10 cellular contexts compared by ENCODE assay signal in the genomic region with DNA sequence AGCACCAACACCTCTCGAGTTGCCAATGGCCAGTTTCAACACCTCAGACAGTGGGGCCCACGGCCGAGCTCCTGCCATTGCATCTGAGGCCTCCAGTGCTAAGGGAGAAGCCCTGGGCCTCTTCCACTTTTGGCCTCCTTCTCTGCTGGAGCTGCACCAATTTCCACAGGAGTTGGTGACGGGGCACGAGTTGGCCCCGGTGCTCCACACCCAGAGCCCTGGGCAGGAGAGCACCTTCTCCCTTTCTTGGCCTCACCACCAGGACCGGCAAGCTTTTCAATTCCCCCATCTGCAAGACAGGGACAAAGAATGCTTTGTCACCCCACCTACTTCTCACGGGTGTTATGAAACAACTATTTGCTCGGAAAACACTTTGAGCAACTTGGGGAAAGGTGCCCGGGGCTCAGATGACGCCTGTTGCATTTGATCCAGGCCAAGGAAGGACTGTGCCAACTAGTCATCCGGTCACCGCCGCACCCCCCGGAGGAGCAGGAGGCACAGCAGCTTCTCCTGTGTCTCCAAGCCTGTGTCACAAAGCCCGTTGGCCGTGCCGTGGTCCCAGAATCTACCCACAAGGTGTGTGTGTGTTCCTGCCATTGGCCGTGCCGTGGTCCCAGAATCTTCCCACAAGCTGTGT. TPM values are rescaled to one million over a fixed set of nuclear protein-coding genes. Genes with fewer than 3 reads are reported as not detected.
A peak's percentile ranks its signal among the peaks of the same experiment; 100 is the strongest.
DNase-seq lines count a peak whose midpoint lies in the region; ATAC-seq and TF ChIP-seq lines count a peak whose summit lies in the region.
"Had no signal": no experiment of that assay in that cellular context is flagged by ENCODE, and none has a peak within 500 bp of the region (broad histone marks: within the 10 kb centered on the region; RNA-seq: fewer than 3 reads in every experiment).

No MANE protein-coding gene starts in this region.

- no peaks in the 10 kb centered on the region for H3K36me3 Mint-ChIP-seq in dendritic cell treated with granulocyte-macrophage colony-stimulating factor and Interleukin-4, amounts not matched to agents 40 ng/mL and 50 ng/mL, for 4 days (ENCODE audit: low read depth)

- intact Hi-C loops in dendritic cell treated with granulocyte-macrophage colony-stimulating factor and Interleukin-4, amounts not matched to agents 40 ng/mL and 50 ng/mL, for 4 days (cut with micrococcal nuclease), result no loop called here
- intact Hi-C loops in uterus (cut with DNase I; ENCODE audit: low total_unique reads), result loop anchor here (10.0 kb wide), 3 partner anchors 69 to 469 kb away; no protein-coding TSS in a partner anchor

- H3K4me3 Mint-ChIP-seq in dendritic cell treated with granulocyte-macrophage colony-stimulating factor and Interleukin-4, amounts not matched to agents 40 ng/mL and 50 ng/mL, for 4 days, result no peak overlapping the region
- H3K4me3 Mint-ChIP-seq: activated T-cell treated with anti-CD3 and anti-CD28 coated beads, Interleukin-2, amount 50 U/mL, for 72 hours had no signal

- H4K20me1 ChIP-seq in SK-N-SH (ENCODE audit: insufficient read depth), result no peaks in the 10 kb centered on the region

- peak overlapping the region; percentile 89 to 95; a peak in 2 of 4 replicates for H3K27ac ChIP-seq in SK-N-SH (ENCODE audit: low read depth in 2 of 2, low read length in 1 of 2)
- peak overlapping the region; percentile 84 to 89 for H3K27ac ChIP-seq in uterus

- H3K27me3 ChIP-seq in SK-N-SH (ENCODE audit: insufficient read depth) (no peaks in the 10 kb centered on the region), uterus (no peaks in the 10 kb centered on the region)

- peak overlapping the region; percentile 58 for H3K27ac Mint-ChIP-seq in dendritic cell treated with granulocyte-macrophage colony-stimulating factor and Interleukin-4, amounts not matched to agents 40 ng/mL and 50 ng/mL, for 4 days
- H3K27ac Mint-ChIP-seq: activated T-cell treated with anti-CD3 and anti-CD28 coated beads, Interleukin-2, amount 50 U/mL, for 72 hours had no signal

- peaks cover 24 to 34% of the 10 kb centered on the region in 2 experiments; a peak in 3 of 4 replicates for H3K4me1 ChIP-seq in SK-N-SH (ENCODE audit: control insufficient read depth in 1 of 2, insufficient read depth in 2 of 2, low read depth in 1 of 2, low read length in 1 of 2)
- H3K4me1 ChIP-seq in uterus, result peaks cover 7% of the 10 kb centered on the region in 2 donors

- H3K9me3 ChIP-seq in SK-N-SH (no peaks in the 10 kb centered on the region), uterus (no peaks in the 10 kb centered on the region)

- H3K4me3 ChIP-seq in SK-N-SH (ENCODE audit: low read depth in 2 of 2, low read length in 1 of 2) (no peak overlapping the region), uterus (no peak overlapping the region)

- TF ChIP-seq POLR2A in uterus (IDR thresholded peaks at IDR 0.05), result no peak

- TF ChIP-seq RAD21 in SK-N-SH (IDR thresholded peaks at IDR 0.05; ENCODE audit: low read length), result no peak

- no peak overlapping the region for H3K4me2 ChIP-seq in SK-N-SH

- H3K9me2 ChIP-seq in SK-N-SH, result no peaks in the 10 kb centered on the region

- no peak for ATAC-seq in SK-N-SH treated with all-trans-retinoic acid at 6 μM for 48 hours
- ATAC-seq: activated T-cell treated with anti-CD3 and anti-CD28 coated beads, Interleukin-2, amount 50 U/mL, for 72 hours had no signal

- H3K36me3 ChIP-seq in SK-N-SH (replicated peaks in 1 of 2; ENCODE audit: control insufficient read depth in 1 of 2, insufficient read depth in 2 of 2, low read length in 1 of 2) (no peaks in the 10 kb centered on the region), uterus (no peaks in the 10 kb centered on the region)

- CTCF ChIA-PET in SK-N-SH (lab: Yijun Ruan, JAX), result interaction anchor here (1.1 to 1.8 kb wide), 2 partner anchors 10 to 573 kb away, joined by 3 to 13 read pairs; no protein-coding TSS in a partner anchor

- no peaks in the 10 kb centered on the region for H3K9me3 Mint-ChIP-seq in dendritic cell treated with granulocyte-macrophage colony-stimulating factor and Interleukin-4, amounts not matched to agents 40 ng/mL and 50 ng/mL, for 4 days
- H3K9me3 Mint-ChIP-seq: activated T-cell treated with anti-CD3 and anti-CD28 coated beads, Interleukin-2, amount 50 U/mL, for 72 hours had no signal

- peaks cover 45% of the 10 kb centered on the region for H3F3A ChIP-seq in SK-N-SH (replicated peaks; ENCODE audit: insufficient read depth)

- TF ChIP-seq EP300 in SK-N-SH (IDR thresholded peaks at IDR 0.05; ENCODE audit: borderline replicate concordance in 1 of 2, low read depth in 1 of 2, low read length in 1 of 2), result no peak

- H3K4me1 Mint-ChIP-seq in dendritic cell treated with granulocyte-macrophage colony-stimulating factor and Interleukin-4, amounts not matched to agents 40 ng/mL and 50 ng/mL, for 4 days (ENCODE audit: low read depth), result peaks cover 49% of the 10 kb centered on the region

- 77% methylated on average over 11 of the region's 20 CpGs for WGBS in SK-N-SH (ENCODE audit: low lambda C conversion rate)

- H3K27me3 Mint-ChIP-seq in dendritic cell treated with granulocyte-macrophage colony-stimulating factor and Interleukin-4, amounts not matched to agents 40 ng/mL and 50 ng/mL, for 4 days, result no peaks in the 10 kb centered on the region

- TF ChIP-seq CTCF in SK-N-SH (IDR thresholded peaks at IDR 0.05) (no peak), uterus (IDR thresholded peaks at IDR 0.05) (no peak)

- no peak overlapping the region for H2AFZ ChIP-seq in SK-N-SH (ENCODE audit: low read depth)

- H3K79me2 ChIP-seq in SK-N-SH (ENCODE audit: insufficient read depth), result no peaks in the 10 kb centered on the region

- POLR2A ChIA-PET in SK-N-SH (lab: Yijun Ruan, JAX), result no interaction called here

- H3K9ac ChIP-seq in SK-N-SH, result no peak overlapping the region

- DNase-seq in SK-N-SH (no peak), mucosa of gallbladder (ENCODE audit: low spot score) (peak; percentile 87), uterus (no peak), T-helper 9 cell (no peak), NCI-H1092 (lab: John Stamatoyannopoulos, UW) (no peak), OCI-M1 (lab: John Stamatoyannopoulos, UW) (no peak)
- DNase-seq: activated T-cell treated with anti-CD3 and anti-CD28 coated beads, Interleukin-2, amount 50 U/mL, for 72 hours; NK-92 treated with Interleukin-12 subunit alpha and Interleukin-12 subunit beta, amount 100 ng/mL, for 24 hours had no signal

TF ChIP-seq in SK-N-SH, 30 proteins besides CTCF, POLR2A, EP300 and RAD21:
- TF ChIP-seq TAF1 (IDR thresholded peaks at IDR 0.05; ENCODE audit: borderline replicate concordance, low read depth, low read length), result no peak
- no peak for TF ChIP-seq PBX3 (IDR thresholded peaks at IDR 0.05)
- TF ChIP-seq, protein P1, sequence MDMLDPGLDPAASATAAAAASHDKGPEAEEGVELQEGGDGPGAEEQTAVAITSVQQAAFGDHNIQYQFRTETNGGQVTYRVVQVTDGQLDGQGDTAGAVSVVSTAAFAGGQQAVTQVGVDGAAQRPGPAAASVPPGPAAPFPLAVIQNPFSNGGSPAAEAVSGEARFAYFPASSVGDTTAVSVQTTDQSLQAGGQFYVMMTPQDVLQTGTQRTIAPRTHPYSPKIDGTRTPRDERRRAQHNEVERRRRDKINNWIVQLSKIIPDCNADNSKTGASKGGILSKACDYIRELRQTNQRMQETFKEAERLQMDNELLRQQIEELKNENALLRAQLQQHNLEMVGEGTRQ (IDR thresholded peaks at IDR 0.05; ENCODE audit: borderline replicate concordance, low read depth, low read length), result no peak

TF ChIP-seq in SK-N-SH treated with all-trans-retinoic acid at 6 μM for 48 hours, 23 proteins besides CTCF, POLR2A, EP300 and RAD21 (continues in another document):
- no peak for TF ChIP-seq TSHZ2 (CRISPR knock-in tag; IDR thresholded peaks at IDR 0.05)
- TF ChIP-seq GLIS3 (CRISPR knock-in tag; IDR thresholded peaks at IDR 0.05), result no peak
- TF ChIP-seq, protein P2, sequence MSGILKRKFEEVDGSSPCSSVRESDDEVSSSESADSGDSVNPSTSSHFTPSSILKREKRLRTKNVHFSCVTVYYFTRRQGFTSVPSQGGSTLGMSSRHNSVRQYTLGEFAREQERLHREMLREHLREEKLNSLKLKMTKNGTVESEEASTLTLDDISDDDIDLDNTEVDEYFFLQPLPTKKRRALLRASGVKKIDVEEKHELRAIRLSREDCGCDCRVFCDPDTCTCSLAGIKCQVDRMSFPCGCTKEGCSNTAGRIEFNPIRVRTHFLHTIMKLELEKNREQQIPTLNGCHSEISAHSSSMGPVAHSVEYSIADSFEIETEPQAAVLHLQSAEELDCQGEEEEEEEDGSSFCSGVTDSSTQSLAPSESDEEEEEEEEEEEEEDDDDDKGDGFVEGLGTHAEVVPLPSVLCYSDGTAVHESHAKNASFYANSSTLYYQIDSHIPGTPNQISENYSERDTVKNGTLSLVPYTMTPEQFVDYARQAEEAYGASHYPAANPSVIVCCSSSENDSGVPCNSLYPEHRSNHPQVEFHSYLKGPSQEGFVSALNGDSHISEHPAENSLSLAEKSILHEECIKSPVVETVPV (CRISPR knock-in tag; IDR thresholded peaks at IDR 0.05), result no peak
- TF ChIP-seq PPARA (CRISPR knock-in tag; IDR thresholded peaks at IDR 0.05; ENCODE audit: borderline replicate concordance), result no peak
- TF ChIP-seq ZC3H10 (CRISPR knock-in tag; IDR thresholded peaks at IDR 0.05), result no peak
- TF ChIP-seq SNAI2 (CRISPR knock-in tag; IDR thresholded peaks at IDR 0.05), result no peak

RNA-seq across cellular contexts. Expression of gene TOMM20, which starts 55.2 kb away (rescaled TPM):
- polyA plus RNA-seq in SK-N-SH (2012; rRNA removed), result 71.3 and 86.2 TPM in 2 replicates
- polyA plus RNA-seq in SK-N-SH (2012; cell fraction: cytosol; rRNA removed), result 127 and 146 TPM in 2 replicates
- 19.1 and 35.3 TPM in 2 replicates for polyA plus RNA-seq in SK-N-SH (2012; cell fraction: nucleus; rRNA removed)
- total RNA-seq in mucosa of gallbladder, result 70.3 TPM
- total RNA-seq in uterus, result 100 to 1,000 TPM in 2 of 4 donors, 10 to 100 TPM in 2; 72.9 to 149 (median 110) TPM
